8 cellular contexts compared by ENCODE assay signal in genomic region chr1:155127672-155128468, GRCh38. TPM values are rescaled to one million over a fixed set of nuclear protein-coding genes. Genes with fewer than 3 reads are reported as not detected.
DNase-seq lines count a peak whose midpoint lies in the region; ATAC-seq, FAIRE-seq and TF ChIP-seq lines count a peak whose summit lies in the region.

Gene EFNA1 (plus strand): TSS chr1:155127876. CDS start chr1:155127978, 102 bp downstream.

- WGBS in tibial nerve, 2 donors: 0 to 2% methylated on average over 20 to 25 of the region's 45 CpGs

- DNase-seq in GM13977 (ENCODE audit: low spot score) (peak; percentile 67), NCI-H82 (lab: John Stamatoyannopoulos, UW) (peak; percentile 85), frontal cortex (ENCODE audit: low spot score in 2 of 2) (peak; percentile 58 to 75), tibial nerve (ENCODE audit: low spot score in 2 of 2) (peak in 1 of 2 donors; percentile 18)
- DNase-seq in activated naive CD4-positive, alpha-beta T cell treated with anti-CD3 and anti-CD28 coated beads for 36 hours: peak; percentile 20
- no peak for DNase-seq in natural killer cell treated with Interleukin-12 subunit alpha and Interleukin-12 subunit beta and Interleukin-15 and Interleukin-18, amount 100 ng/mL, for 72 hours (ENCODE audit: low spot score)

- H3K27ac Mint-ChIP-seq in activated naive CD4-positive, alpha-beta T cell treated with anti-CD3 and anti-CD28 coated beads for 36 hours: peak within 1 kb of the TSS; percentile 20
- H3K27ac Mint-ChIP-seq in natural killer cell treated with Interleukin-12 subunit alpha and Interleukin-12 subunit beta and Interleukin-15 and Interleukin-18, amount 100 ng/mL, for 72 hours: peak within 1 kb of the TSS in 1 of 2 donors; percentile 12

- H3K36me3 ChIP-seq in tibial nerve: peaks cover 0 to 20% (median 0%) of the 10 kb centered on the region in 3 donors

- in situ Hi-C loops in GM13977 (cut with MboI; ENCODE audit: low pct_unique_long_range_greater_than_20kb, low sequenced_read_pairs, unreplicated experiment): no loop called here

- CTCF ChIA-PET in activated naive CD4-positive, alpha-beta T cell treated with anti-CD3 and anti-CD28 coated beads for 36 hours (lab: Charles Lee): interaction anchor here (0.5 to 1.4 kb wide), 5 partner anchors 13 to 43 kb away, joined by 3 to 8 read pairs (median 5); no protein-coding TSS in a partner anchor

- no peaks in the 10 kb centered on the region for H3K9me3 ChIP-seq in tibial nerve

- H3K4me1 Mint-ChIP-seq in activated naive CD4-positive, alpha-beta T cell treated with anti-CD3 and anti-CD28 coated beads for 36 hours (ENCODE audit: low read depth): peaks cover 27% of the 10 kb centered on the region
- H3K4me1 Mint-ChIP-seq in natural killer cell treated with Interleukin-12 subunit alpha and Interleukin-12 subunit beta and Interleukin-15 and Interleukin-18, amount 100 ng/mL, for 72 hours (ENCODE audit: low read depth in 2 of 2): peaks cover 22% of the 10 kb centered on the region in 2 donors

- H3K27ac ChIP-seq in tibial nerve: peak within 1 kb of the TSS; percentile 84 to 99 (median 88)

- no peak for TF ChIP-seq CTCF in GM13977 (IDR thresholded peaks at IDR 0.05; ENCODE audit: extremely low read depth, insufficient read depth, missing control alignments)
- no peak for TF ChIP-seq CTCF in tibial nerve (IDR thresholded peaks at IDR 0.05)

- no peak for FAIRE-seq in frontal cortex (lab: Jason Lieb, UNC)

- peaks cover 15% of the 10 kb centered on the region for H3K27me3 Mint-ChIP-seq in activated naive CD4-positive, alpha-beta T cell treated with anti-CD3 and anti-CD28 coated beads for 36 hours (ENCODE audit: low read depth)
- H3K27me3 Mint-ChIP-seq in natural killer cell treated with Interleukin-12 subunit alpha and Interleukin-12 subunit beta and Interleukin-15 and Interleukin-18, amount 100 ng/mL, for 72 hours: peaks cover 21 to 23% of the 10 kb centered on the region in 2 donors

- peak within 1 kb of the TSS; percentile 71 for H3K4me3 Mint-ChIP-seq in activated naive CD4-positive, alpha-beta T cell treated with anti-CD3 and anti-CD28 coated beads for 36 hours
- H3K4me3 Mint-ChIP-seq in natural killer cell treated with Interleukin-12 subunit alpha and Interleukin-12 subunit beta and Interleukin-15 and Interleukin-18, amount 100 ng/mL, for 72 hours: peak within 1 kb of the TSS; percentile 90

- H3K4me1 ChIP-seq in tibial nerve: peaks cover 0 to 76% (median 22%) of the 10 kb centered on the region in 4 donors

- no peak for TF ChIP-seq EP300 in tibial nerve (IDR thresholded peaks at IDR 0.05)

- no peaks in the 10 kb centered on the region for H3K27me3 ChIP-seq in tibial nerve

- no peaks in the 10 kb centered on the region for H3K9me3 Mint-ChIP-seq in activated naive CD4-positive, alpha-beta T cell treated with anti-CD3 and anti-CD28 coated beads for 36 hours
- H3K9me3 Mint-ChIP-seq in natural killer cell treated with Interleukin-12 subunit alpha and Interleukin-12 subunit beta and Interleukin-15 and Interleukin-18, amount 100 ng/mL, for 72 hours: no peaks in the 10 kb centered on the region

- H3K36me3 Mint-ChIP-seq in activated naive CD4-positive, alpha-beta T cell treated with anti-CD3 and anti-CD28 coated beads for 36 hours (ENCODE audit: low read depth): no peaks in the 10 kb centered on the region
- H3K36me3 Mint-ChIP-seq in natural killer cell treated with Interleukin-12 subunit alpha and Interleukin-12 subunit beta and Interleukin-15 and Interleukin-18, amount 100 ng/mL, for 72 hours: no peaks in the 10 kb centered on the region

- TF ChIP-seq POLR2A in tibial nerve (IDR thresholded peaks at IDR 0.05): peak; percentile 38 to 73

- ATAC-seq in natural killer cell treated with Interleukin-12 subunit alpha and Interleukin-12 subunit beta and Interleukin-15 and Interleukin-18, amount 100 ng/mL, for 72 hours: peak; percentile 66 to 77
- no peak for ATAC-seq in HG02678 (IDR thresholded peaks at IDR 0.05; ENCODE audit: unreplicated experiment)
- no peak for ATAC-seq in HG03432 (IDR thresholded peaks at IDR 0.05; ENCODE audit: unreplicated experiment)

- intact Hi-C loops in activated naive CD4-positive, alpha-beta T cell treated with anti-CD3 and anti-CD28 coated beads for 36 hours (cut with micrococcal nuclease): loop anchor here (1.0 to 2.0 kb wide), 2 partner anchors 7 to 33 kb away; partner anchors contain the start of gene SLC50A1

- H3K4me3 ChIP-seq in tibial nerve: peak within 1 kb of the TSS; percentile 62 to 74 (median 64)

RNA-seq across cellular contexts. Expression of gene EFNA1, which starts in this region (rescaled TPM):
- under 1 TPM; 0.26 to 0.32 TPM for total RNA-seq in activated naive CD4-positive, alpha-beta T cell treated with anti-CD3 and anti-CD28 coated beads for 36 hours
- total RNA-seq in frontal cortex (4.1 TPM), tibial nerve (10 to 100 TPM; 27.4 to 41.4 (median 34.0) TPM)
- not detected for total RNA-seq in natural killer cell treated with Interleukin-12 subunit alpha and Interleukin-12 subunit beta and Interleukin-15 and Interleukin-18, amount 100 ng/mL, for 72 hours

Comparison
In these comparisons a context has a peak if more than half of its experiments do, and no peak if none do; other contexts are left out.
1. Peak in DNase-seq in activated naive CD4-positive, alpha-beta T cell treated with anti-CD3 and anti-CD28 coated beads for 36 hours; RNA of the gene not detected or under 1 TPM.
2. Peak in ATAC-seq in natural killer cell treated with Interleukin-12 subunit alpha and Interleukin-12 subunit beta and Interleukin-15 and Interleukin-18, amount 100 ng/mL, for 72 hours; RNA of the gene not detected or under 1 TPM.